16 cellular contexts compared by ENCODE assay signal in genomic region chr21:45943630-45944540, GRCh38. TPM values are rescaled to one million over a fixed set of nuclear protein-coding genes. Genes with fewer than 3 reads are reported as not detected.
DNase-seq lines count a peak whose midpoint lies in the region; ATAC-seq and TF ChIP-seq lines count a peak whose summit lies in the region.
"Had no signal": no experiment of that assay in that cellular context is flagged by ENCODE, and none has a peak within 500 bp of the region (broad histone marks: within the 10 kb centered on the region; RNA-seq: fewer than 3 reads in every experiment).

No MANE protein-coding gene starts in this region.

- no peak for DNase-seq in activated CD8-positive, alpha-beta T cell treated with anti-CD3 and anti-CD28 coated beads for 36 hours
- no peak for DNase-seq in activated CD8-positive, alpha-beta T cell treated with anti-CD3 and anti-CD28 coated beads, Interleukin-2, amount 10 ng/mL, durations not matched to agents 7 days and 5 days
- DNase-seq in DND-41: no peak
- peak; percentile 25 for DNase-seq in NAMALWA (ENCODE audit: low spot score)
- DNase-seq in neuronal stem cell (ENCODE audit: low spot score): no peak
- DNase-seq in CD1c-positive myeloid dendritic cell (ENCODE audit: extremely low spot score): no peak
- no peak for DNase-seq in NCI-H2107 treated with DMSO at 0.1 percent for 48 hours (lab: John Stamatoyannopoulos, UW; ENCODE audit: unreplicated experiment)
- DNase-seq: CD4-positive, CD25-positive, alpha-beta regulatory T cell; DMS79; H9; NCI-H1694 treated with DMSO at 0.1 percent for 48 hours; NCI-H2227 treated with DMSO at 0.1 percent for 48 hours; NCI-H510A treated with DMSO at 0.1 percent for 48 hours; NCI-H774 had no signal

- 0 out of 2 replicates have a peak, but pooled peaks cover 3% of the 10 kb centered on the region for H4K20me1 ChIP-seq in DND-41 (ENCODE audit: insufficient read depth, low read length)

- no peaks in the 10 kb centered on the region for H3K4me1 Mint-ChIP-seq in activated CD8-positive, alpha-beta T cell treated with anti-CD3 and anti-CD28 coated beads for 36 hours (ENCODE audit: low read depth)
- no peaks in the 10 kb centered on the region for H3K4me1 Mint-ChIP-seq in activated CD8-positive, alpha-beta T cell treated with anti-CD3 and anti-CD28 coated beads, Interleukin-2, amount 10 ng/mL, durations not matched to agents 7 days and 5 days (ENCODE audit: low read depth)
- H3K4me1 Mint-ChIP-seq: B cell had no signal

- no peak overlapping the region for H3K4me3 Mint-ChIP-seq in activated CD8-positive, alpha-beta T cell treated with anti-CD3 and anti-CD28 coated beads for 36 hours
- H3K4me3 Mint-ChIP-seq in activated CD8-positive, alpha-beta T cell treated with anti-CD3 and anti-CD28 coated beads, Interleukin-2, amount 10 ng/mL, durations not matched to agents 7 days and 5 days: no peak overlapping the region
- H3K4me3 Mint-ChIP-seq: B cell; CD4-positive, CD25-positive, alpha-beta regulatory T cell; H9 had no signal

- H2BK5ac ChIP-seq in neuronal stem cell (ENCODE audit: low read length): no peak overlapping the region

- H3K36me3 ChIP-seq in DND-41 (ENCODE audit: insufficient read depth, low read length): no peaks in the 10 kb centered on the region
- no peaks in the 10 kb centered on the region for H3K36me3 ChIP-seq in neuronal stem cell (replicated peaks in 1 of 2; ENCODE audit: control insufficient read depth in 2 of 2, insufficient read depth in 2 of 2, low read length in 2 of 2)

- H3K23ac ChIP-seq in neuronal stem cell (ENCODE audit: low read depth, low read length, poor library complexity): no peak overlapping the region

- H3K27ac ChIP-seq in DND-41 (ENCODE audit: low read length): no peak overlapping the region
- no peak overlapping the region for H3K27ac ChIP-seq in neuronal stem cell (replicated peaks; ENCODE audit: low read length)

- no peaks in the 10 kb centered on the region for H3K4me1 ChIP-seq in DND-41 (ENCODE audit: insufficient read depth, low read length)
- H3K4me1 ChIP-seq in neuronal stem cell (ENCODE audit: control insufficient read depth in 2 of 2, insufficient read depth in 1 of 2, low read depth in 1 of 2, low read length in 2 of 2): no peaks in the 10 kb centered on the region

- no peak overlapping the region for H3K27ac Mint-ChIP-seq in activated CD8-positive, alpha-beta T cell treated with anti-CD3 and anti-CD28 coated beads for 36 hours
- no peak overlapping the region for H3K27ac Mint-ChIP-seq in activated CD8-positive, alpha-beta T cell treated with anti-CD3 and anti-CD28 coated beads, Interleukin-2, amount 10 ng/mL, durations not matched to agents 7 days and 5 days
- H3K27ac Mint-ChIP-seq: B cell, H9 had no signal

- H4K8ac ChIP-seq in neuronal stem cell (ENCODE audit: low read depth, low read length): no peak overlapping the region

- peak; percentile 51 for ATAC-seq in activated CD8-positive, alpha-beta T cell treated with anti-CD3 and anti-CD28 coated beads for 36 hours
- ATAC-seq in activated CD8-positive, alpha-beta T cell treated with anti-CD3 and anti-CD28 coated beads, Interleukin-2, amount 10 ng/mL, durations not matched to agents 7 days and 5 days: no peak
- peak; percentile 45; the same call in 2 of the 3 replicates for ATAC-seq in DND-41 (ENCODE audit: insufficient read depth, low read depth)

- H2AK5ac ChIP-seq in neuronal stem cell (ENCODE audit: low read depth, low read length): peak overlapping the region; percentile 56

- H2AFZ ChIP-seq in DND-41 (ENCODE audit: low read depth, low read length) (no peak overlapping the region), neuronal stem cell (ENCODE audit: low read length) (no peak overlapping the region)

- POLR2A ChIA-PET in activated CD8-positive, alpha-beta T cell treated with anti-CD3 and anti-CD28 coated beads for 36 hours (lab: Charles Lee): no interaction called here
- POLR2A ChIA-PET in activated CD8-positive, alpha-beta T cell treated with anti-CD3 and anti-CD28 coated beads, Interleukin-2, amount 10 ng/mL, durations not matched to agents 7 days and 5 days (lab: Charles Lee): no interaction called here

- H3K79me2 ChIP-seq in DND-41 (ENCODE audit: insufficient read depth, low read length): no peaks in the 10 kb centered on the region

- H4K91ac ChIP-seq in neuronal stem cell (ENCODE audit: low read depth, low read length, poor library complexity): peak overlapping the region; percentile 72

- no peak overlapping the region for H2BK12ac ChIP-seq in neuronal stem cell (ENCODE audit: low read length)

- H3K4me3 ChIP-seq in DND-41 (ENCODE audit: low read depth in 1 of 2, low read length in 2 of 2) (no peak overlapping the region), neuronal stem cell (ENCODE audit: low read length in 2 of 2) (no peak overlapping the region)

- no peak overlapping the region for H3K4me2 ChIP-seq in DND-41 (ENCODE audit: insufficient read depth, low read length)
- no peak overlapping the region for H3K4me2 ChIP-seq in neuronal stem cell (ENCODE audit: insufficient read depth, low read length, poor library complexity, severe bottlenecking)

- H3K9ac ChIP-seq in DND-41 (ENCODE audit: low read depth, low read length): no peak overlapping the region
- no peak overlapping the region for H3K9ac ChIP-seq in neuronal stem cell (ENCODE audit: low read depth, low read length, poor library complexity)

- no peaks in the 10 kb centered on the region for H3K9me3 Mint-ChIP-seq in activated CD8-positive, alpha-beta T cell treated with anti-CD3 and anti-CD28 coated beads for 36 hours
- H3K9me3 Mint-ChIP-seq in activated CD8-positive, alpha-beta T cell treated with anti-CD3 and anti-CD28 coated beads, Interleukin-2, amount 10 ng/mL, durations not matched to agents 7 days and 5 days (ENCODE audit: insufficient read depth): no peaks in the 10 kb centered on the region
- H3K9me3 Mint-ChIP-seq: CD4-positive, CD25-positive, alpha-beta regulatory T cell; H9 had no signal

- H3K79me1 ChIP-seq in neuronal stem cell (ENCODE audit: low read depth, low read length): peaks cover 4% of the 10 kb centered on the region

- H3K14ac ChIP-seq in neuronal stem cell (ENCODE audit: low read length): peak overlapping the region; percentile 3

- no peak for TF ChIP-seq CTCF in activated CD8-positive, alpha-beta T cell treated with anti-CD3 and anti-CD28 coated beads for 36 hours (IDR thresholded peaks at IDR 0.05)
- TF ChIP-seq CTCF in DND-41 (IDR thresholded peaks at IDR 0.05; ENCODE audit: borderline replicate concordance, extremely low read depth, low read length, poor library complexity, severe bottlenecking): no peak

- H3K4ac ChIP-seq in neuronal stem cell (ENCODE audit: low read length): no peak overlapping the region

- no peaks in the 10 kb centered on the region for H3K36me3 Mint-ChIP-seq in activated CD8-positive, alpha-beta T cell treated with anti-CD3 and anti-CD28 coated beads for 36 hours (ENCODE audit: low read depth)
- no peaks in the 10 kb centered on the region for H3K36me3 Mint-ChIP-seq in activated CD8-positive, alpha-beta T cell treated with anti-CD3 and anti-CD28 coated beads, Interleukin-2, amount 10 ng/mL, durations not matched to agents 7 days and 5 days (ENCODE audit: low read depth)
- H3K36me3 Mint-ChIP-seq: CD4-positive, CD25-positive, alpha-beta regulatory T cell had no signal

- H3K27me3 ChIP-seq in DND-41 (ENCODE audit: insufficient read depth, low read length, poor library complexity): no peaks in the 10 kb centered on the region
- peaks cover 0 to 4% (median 0%) of the 10 kb centered on the region in 3 experiments for H3K27me3 ChIP-seq in neuronal stem cell (ENCODE audit: control insufficient read depth in 3 of 3, insufficient read depth in 3 of 3, low read depth in 1 of 3, low read length in 3 of 3)

- H3K18ac ChIP-seq in neuronal stem cell (ENCODE audit: low read length): peak overlapping the region; percentile 71

- H3K9me3 ChIP-seq in DND-41 (ENCODE audit: insufficient read depth, low read length, severe bottlenecking): no peaks in the 10 kb centered on the region
- H3K9me3 ChIP-seq in neuronal stem cell (replicated peaks in 1 of 2; ENCODE audit: control insufficient read depth in 2 of 2, insufficient read depth in 1 of 2, low read depth in 1 of 2, low read length in 2 of 2): peaks cover 0 to 6% of the 10 kb centered on the region in 2 donors

- no peak overlapping the region for H2BK15ac ChIP-seq in neuronal stem cell (ENCODE audit: low read length)

- CTCF ChIA-PET in activated CD8-positive, alpha-beta T cell treated with anti-CD3 and anti-CD28 coated beads for 36 hours (lab: Charles Lee): no interaction called here
- CTCF ChIA-PET in activated CD8-positive, alpha-beta T cell treated with anti-CD3 and anti-CD28 coated beads, Interleukin-2, amount 10 ng/mL, durations not matched to agents 7 days and 5 days (lab: Charles Lee): no interaction called here

- H2BK120ac ChIP-seq in neuronal stem cell (ENCODE audit: low read depth, low read length): no peak overlapping the region

- intact Hi-C loops in activated CD8-positive, alpha-beta T cell treated with anti-CD3 and anti-CD28 coated beads for 36 hours (cut with micrococcal nuclease): no loop called here

- WGBS in neuronal stem cell (ENCODE audit: extremely low coverage in 2 of 2, insufficient read length in 2 of 2, insufficient replicate concordance in 1 of 2), 2 donors: no CpG with 5 or more reads among the region's 8 CpGs

- H3K27me3 Mint-ChIP-seq in activated CD8-positive, alpha-beta T cell treated with anti-CD3 and anti-CD28 coated beads for 36 hours: no peaks in the 10 kb centered on the region
- H3K27me3 Mint-ChIP-seq in activated CD8-positive, alpha-beta T cell treated with anti-CD3 and anti-CD28 coated beads, Interleukin-2, amount 10 ng/mL, durations not matched to agents 7 days and 5 days (ENCODE audit: low read depth): no peaks in the 10 kb centered on the region
- H3K27me3 Mint-ChIP-seq: B cell; CD4-positive, CD25-positive, alpha-beta regulatory T cell had no signal

RNA-seq across cellular contexts. Expression of gene COL6A1, which starts 37.7 kb away (rescaled TPM):
- total RNA-seq in activated CD8-positive, alpha-beta T cell treated with anti-CD3 and anti-CD28 coated beads for 36 hours: 1 to 10 TPM; 4.1 to 5.2 TPM
- total RNA-seq in activated CD8-positive, alpha-beta T cell treated with anti-CD3 and anti-CD28 coated beads, Interleukin-2, amount 10 ng/mL, durations not matched to agents 7 days and 5 days: under 1 TPM; 0.26 to 0.42 TPM
- 54.3 TPM for polyA plus RNA-seq in neuronal stem cell (2013, experiment 1 of 2)
- polyA plus RNA-seq in neuronal stem cell (2013, experiment 2 of 2): 53.4 TPM
- total RNA-seq: OCI-LY7 had no signal
